16 cellular contexts compared by ENCODE assay signal in genomic region chr11:97883086-97883485, GRCh38.
DNase-seq lines count a peak whose midpoint lies in the region; ATAC-seq, FAIRE-seq and TF ChIP-seq lines count a peak whose summit lies in the region.
"Had no signal": no experiment of that assay in that cellular context is flagged by ENCODE, and none has a peak within 500 bp of the region (broad histone marks: within the 10 kb centered on the region; RNA-seq: fewer than 3 reads in every experiment).

No MANE protein-coding gene starts in this region.

- TF ChIP-seq CTCF in SK-N-SH (IDR thresholded peaks at IDR 0.05) (no peak), endothelial cell of umbilical vein (IDR thresholded peaks at IDR 0.05; ENCODE audit: extremely low read depth in 1 of 2, insufficient read depth in 1 of 2, low read depth in 1 of 2, low read length in 2 of 2) (no peak), smooth muscle cell (IDR thresholded peaks at IDR 0.05; ENCODE audit: borderline replicate concordance, insufficient read depth, poor library complexity, severe bottlenecking) (no peak)

- peak overlapping the region; percentile 56; the same call in 1 of the 2 replicates for H2AFZ ChIP-seq in SK-N-SH (ENCODE audit: low read depth)
- no peak overlapping the region for H2AFZ ChIP-seq in endothelial cell of umbilical vein (ENCODE audit: low read depth, low read length)
- no peak overlapping the region for H2AFZ ChIP-seq in smooth muscle cell (ENCODE audit: low read depth)
- H2AFZ ChIP-seq: GM23248 had no signal

- FAIRE-seq in endothelial cell of umbilical vein (lab: Jason Lieb, UNC): peak; percentile 40
- FAIRE-seq: GM12892 had no signal

- BruUV-seq in endothelial cell of umbilical vein (replicated peaks; lab: Mats Ljungman, UMichigan): no TSS peak

- POLR2A ChIA-PET in SK-N-SH (lab: Yijun Ruan, JAX): no interaction called here
- POLR2A ChIA-PET in endothelial cell of umbilical vein (lab: Charles Lee): no interaction called here

- H3K9me1 ChIP-seq in endothelial cell of umbilical vein (replicated peaks; ENCODE audit: control insufficient read depth, extremely low read depth, insufficient read depth, low read length): no peaks in the 10 kb centered on the region

- H3K9me3 ChIP-seq in SK-N-SH: no peaks in the 10 kb centered on the region
- no peaks in the 10 kb centered on the region for H3K9me3 ChIP-seq in endothelial cell of umbilical vein (replicated peaks; ENCODE audit: control insufficient read depth, insufficient read depth, low read length)
- no peaks in the 10 kb centered on the region for H3K9me3 ChIP-seq in smooth muscle cell (replicated peaks; ENCODE audit: low read depth)

- no peak for TF ChIP-seq POLR2A in endothelial cell of umbilical vein (IDR thresholded peaks at IDR 0.05; ENCODE audit: low read depth, low read length)

- no peak for TF ChIP-seq RAD21 in SK-N-SH (IDR thresholded peaks at IDR 0.05; ENCODE audit: low read length)

- no peaks in the 10 kb centered on the region for H3K36me3 ChIP-seq in SK-N-SH (replicated peaks in 1 of 2; ENCODE audit: control insufficient read depth in 1 of 2, insufficient read depth in 2 of 2, low read length in 1 of 2)
- no peaks in the 10 kb centered on the region for H3K36me3 ChIP-seq in endothelial cell of umbilical vein (ENCODE audit: control insufficient read depth in 2 of 2, extremely low read depth in 1 of 2, insufficient read depth in 2 of 2, low read length in 2 of 2)
- H3K36me3 ChIP-seq in smooth muscle cell (ENCODE audit: low read depth): no peaks in the 10 kb centered on the region

- H3F3A ChIP-seq in SK-N-SH (replicated peaks; ENCODE audit: insufficient read depth) (peaks cover 4% of the 10 kb centered on the region), smooth muscle cell (ENCODE audit: low read depth) (no peaks in the 10 kb centered on the region)

- dilution Hi-C loops in endothelial cell of umbilical vein (cut with MboI; ENCODE audit: extremely low pct_ligation_motif_present, low sequenced_read_pairs): no loop called here

- H3K9ac ChIP-seq in SK-N-SH: no peak overlapping the region
- H3K9ac ChIP-seq in endothelial cell of umbilical vein (replicated peaks; ENCODE audit: extremely low read depth, insufficient read depth, low read length): no peak overlapping the region
- no peak overlapping the region for H3K9ac ChIP-seq in smooth muscle cell (ENCODE audit: low read depth)
- H3K9ac ChIP-seq: GM23248 had no signal

- 87% methylated on average over 2 of the region's 2 CpGs for WGBS in SK-N-SH (ENCODE audit: low lambda C conversion rate)
- WGBS in smooth muscle cell (ENCODE audit: low lambda C conversion rate): 73% methylated on average over 2 of the region's 2 CpGs

- intact Hi-C loops in endothelial cell of umbilical vein (cut with micrococcal nuclease): loop anchor here (10.0 kb wide), 1 partner anchor 268 kb away; no protein-coding TSS in a partner anchor

- H3K27me3 ChIP-seq in SK-N-SH (ENCODE audit: insufficient read depth): no peaks in the 10 kb centered on the region
- no peaks in the 10 kb centered on the region for H3K27me3 ChIP-seq in endothelial cell of umbilical vein (ENCODE audit: control insufficient read depth in 2 of 2, insufficient read depth in 2 of 2, low read length in 2 of 2)
- H3K27me3 ChIP-seq in smooth muscle cell (ENCODE audit: low read depth): no peaks in the 10 kb centered on the region

- H3K4me3 ChIP-seq in SK-N-SH (ENCODE audit: low read depth in 2 of 2, low read length in 1 of 2): no peak overlapping the region
- H3K4me3 ChIP-seq in endothelial cell of umbilical vein (replicated peaks in 1 of 3; ENCODE audit: insufficient read depth in 1 of 3, low read depth in 1 of 3, low read length in 3 of 3): no peak overlapping the region
- H3K4me3 ChIP-seq in smooth muscle cell: no peak overlapping the region
- H3K4me3 ChIP-seq: GM23248 had no signal

- CTCF ChIA-PET in SK-N-SH (lab: Yijun Ruan, JAX): no interaction called here
- CTCF ChIA-PET in endothelial cell of umbilical vein (lab: Charles Lee): interaction anchor here (0.8 to 1.1 kb wide), 3 partner anchors 13 to 20 kb away, joined by 3 read pairs; no protein-coding TSS in a partner anchor

- no peaks in the 10 kb centered on the region for H3K4me1 ChIP-seq in SK-N-SH (ENCODE audit: control insufficient read depth in 1 of 2, insufficient read depth in 2 of 2, low read depth in 1 of 2, low read length in 1 of 2)
- H3K4me1 ChIP-seq in endothelial cell of umbilical vein (ENCODE audit: control insufficient read depth, extremely low read depth, insufficient read depth, low read length): peaks cover 4% of the 10 kb centered on the region
- H3K4me1 ChIP-seq in smooth muscle cell (ENCODE audit: low read depth): no peaks in the 10 kb centered on the region

- DNase-seq in SK-N-SH: no peak
- peak; percentile 1 for DNase-seq in brain pericyte (ENCODE audit: low read depth, low spot score)
- peak; percentile 82 for DNase-seq in endothelial cell of umbilical vein (ENCODE audit: low read depth, low spot score)
- DNase-seq in pulmonary artery endothelial cell (ENCODE audit: low read depth, low spot score): peak; percentile 10
- DNase-seq in smooth muscle cell (lab: John Stamatoyannopoulos, UW; ENCODE audit: unreplicated experiment): no peak
- no peak for DNase-seq in stimulated activated naive CD4-positive, alpha-beta T cell treated with Interleukin-2 at 50 U/mL for 16 hours (lab: John Stamatoyannopoulos, UW)
- DNase-seq in NCI-H2107 treated with DMSO at 0.1 percent for 48 hours (lab: John Stamatoyannopoulos, UW; ENCODE audit: unreplicated experiment): no peak
- DNase-seq: CD8-positive, alpha-beta T cell; COR-L47; DND-41; GDM1; GM23248; H9 had no signal

- H3K79me2 ChIP-seq in SK-N-SH (ENCODE audit: insufficient read depth) (no peaks in the 10 kb centered on the region), endothelial cell of umbilical vein (ENCODE audit: control insufficient read depth, insufficient read depth, low read length) (no peaks in the 10 kb centered on the region), smooth muscle cell (ENCODE audit: low read depth) (no peaks in the 10 kb centered on the region)

- ATAC-seq in SK-N-SH treated with all-trans-retinoic acid at 6 μM for 48 hours: no peak
- ATAC-seq: CD8-positive, alpha-beta T cell had no signal

- H3K4me2 ChIP-seq in SK-N-SH (no peak overlapping the region), endothelial cell of umbilical vein (ENCODE audit: insufficient read depth, low read length) (no peak overlapping the region), smooth muscle cell (no peak overlapping the region)

- H3K27ac ChIP-seq in SK-N-SH (ENCODE audit: low read depth in 2 of 2, low read length in 1 of 2) (no peak overlapping the region), endothelial cell of umbilical vein (ENCODE audit: insufficient read depth, low read depth, low read length) (no peak overlapping the region), smooth muscle cell (ENCODE audit: low read depth) (no peak overlapping the region)
- H3K27ac ChIP-seq: 22Rv1, GM23248 had no signal

- no peak for TF ChIP-seq EP300 in SK-N-SH (IDR thresholded peaks at IDR 0.05; ENCODE audit: borderline replicate concordance in 1 of 2, low read depth in 1 of 2, low read length in 1 of 2)

- H4K20me1 ChIP-seq in SK-N-SH (ENCODE audit: insufficient read depth): no peaks in the 10 kb centered on the region
- H4K20me1 ChIP-seq in endothelial cell of umbilical vein (replicated peaks; ENCODE audit: control insufficient read depth, extremely low read depth, insufficient read depth, low read length): no peaks in the 10 kb centered on the region
- H4K20me1 ChIP-seq in smooth muscle cell (ENCODE audit: low read depth): no peaks in the 10 kb centered on the region

- H3K9me2 ChIP-seq in SK-N-SH: no peaks in the 10 kb centered on the region

TF ChIP-seq in SK-N-SH, 30 proteins besides CTCF, POLR2A, EP300 and RAD21:
- no peak for TF ChIP-seq MAX (IDR thresholded peaks at IDR 0.05; ENCODE audit: low read depth)
- TF ChIP-seq MXI1 (IDR thresholded peaks at IDR 0.05; ENCODE audit: low read depth, low read length): no peak
- TF ChIP-seq NFIC (IDR thresholded peaks at IDR 0.05; ENCODE audit: borderline replicate concordance): no peak
- TF ChIP-seq SMC3 (IDR thresholded peaks at IDR 0.05; ENCODE audit: low read depth, low read length): no peak

TF ChIP-seq in SK-N-SH treated with all-trans-retinoic acid at 6 μM for 48 hours, 23 proteins besides CTCF, POLR2A, EP300 and RAD21 (continues in another document):
- TF ChIP-seq POU6F1 (CRISPR knock-in tag; IDR thresholded peaks at IDR 0.05; ENCODE audit: borderline replicate concordance, low read depth) (no peak), ZC3H10 (CRISPR knock-in tag; IDR thresholded peaks at IDR 0.05) (no peak)

TF ChIP-seq in endothelial cell of umbilical vein, 7 proteins besides CTCF, POLR2A, EP300 and RAD21:
- no peak for TF ChIP-seq POLR2AphosphoS5 (IDR thresholded peaks at IDR 0.05; ENCODE audit: insufficient read depth, low read depth, low read length)
- no peak for TF ChIP-seq MYC (IDR thresholded peaks at IDR 0.05; ENCODE audit: low read depth, low read length)
- no peak for TF ChIP-seq EZH2 (IDR thresholded peaks at IDR 0.05; ENCODE audit: borderline replicate concordance, low read depth, low read length, severe bottlenecking)
- no peak for TF ChIP-seq JUN (IDR thresholded peaks at IDR 0.05; ENCODE audit: borderline replicate concordance, insufficient read depth, insufficient read length, low read depth)
- TF ChIP-seq GATA2 (IDR thresholded peaks at IDR 0.05; ENCODE audit: insufficient read depth, insufficient read length, low read depth, low read length): peak; percentile 35
TF ChIP-seq in endothelial cell of umbilical vein: peak in this region for 1.

Comparison
In these comparisons a context has a peak if more than half of its experiments do, and no peak if none do; other contexts are left out.
1. DNase-seq: peak in brain pericyte (single experiment), endothelial cell of umbilical vein (single experiment) and pulmonary artery endothelial cell (single experiment); none in SK-N-SH (single experiment), smooth muscle cell (single experiment), stimulated activated naive CD4-positive, alpha-beta T cell treated with Interleukin-2 at 50 U/mL for 16 hours (single experiment) and NCI-H2107 treated with DMSO at 0.1 percent for 48 hours (single experiment).